7 cellular contexts compared by ENCODE assay signal in genomic region chr10:16260388-16260787, GRCh38.
"Had no signal": no experiment of that assay in that cellular context is flagged by ENCODE, and none has a peak within 500 bp of the region (broad histone marks: within the 10 kb centered on the region; RNA-seq: fewer than 3 reads in every experiment).

No MANE protein-coding gene starts in this region.

- DNase-seq: H7, Kasumi-1, KG1 had no signal

- H3K9me3 ChIP-seq: HAP-1 had no signal

- H2AFZ ChIP-seq: GM23338 had no signal

- H3K4me3 ChIP-seq: GM23338, HAP-1 had no signal

- H3K36me3 ChIP-seq: HAP-1 had no signal

- H3K4me1 ChIP-seq: HAP-1 had no signal

- H3K4me2 ChIP-seq: GM23338 had no signal

- ATAC-seq: GM23338, HCT116 had no signal

- H3K27ac ChIP-seq: HL-60 had no signal
